In the genomic region with DNA sequence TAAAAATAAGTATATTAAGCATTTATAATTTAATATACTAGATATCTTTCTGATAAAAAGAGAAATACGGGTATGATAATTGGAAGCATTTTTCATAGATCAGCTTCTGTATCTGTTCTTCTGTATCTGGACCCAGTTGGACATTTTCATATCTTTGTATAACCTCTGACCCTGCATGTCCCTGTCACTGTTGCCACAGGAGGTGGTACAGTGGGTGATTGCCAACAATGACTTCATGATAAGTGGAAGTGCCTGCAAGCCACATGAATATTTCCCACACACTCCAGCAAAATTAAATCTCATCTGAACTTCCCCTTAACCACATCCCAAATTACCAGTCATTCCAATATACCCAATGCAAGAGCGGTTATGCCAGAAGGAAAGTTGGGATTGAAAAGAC, we compare ENCODE assay signal across 27 cellular contexts.
"Had no signal": no experiment of that assay in that cellular context is flagged by ENCODE, and none has a peak within 500 bp of the region (broad histone marks: within the 10 kb centered on the region; RNA-seq: fewer than 3 reads in every experiment).

No MANE protein-coding gene starts in this region.

- H3K4me2 ChIP-seq: SK-N-SH had no signal

- H3K9ac ChIP-seq: SK-N-SH had no signal

- H3K36me3 ChIP-seq: brain microvascular endothelial cell, cardiac muscle cell, Peyer's patch, SJCRH30, WERI-Rb-1 had no signal

- H3K27me3 ChIP-seq: brain microvascular endothelial cell, cardiac muscle cell, Peyer's patch, SJCRH30 had no signal

- H3K27ac ChIP-seq: brain microvascular endothelial cell, cardiac muscle cell, Peyer's patch, RWPE1, SJCRH30, WERI-Rb-1 had no signal

- H3K9me3 ChIP-seq: Peyer's patch, SJCRH30, SK-N-SH had no signal

- H3K4me1 ChIP-seq: Peyer's patch, SJCRH30 had no signal

- H3K4me3 ChIP-seq: cardiac muscle cell, Peyer's patch, SJCRH30 had no signal

- DNase-seq: activated CD4-positive, alpha-beta memory T cell treated with anti-CD3 and anti-CD28 coated beads, Interleukin-2, amount 10 ng/mL, durations not matched to agents 7 days and 5 days; activated CD4-positive, alpha-beta T cell treated with anti-CD3 and anti-CD28 coated beads for 36 hours; activated CD4-positive, alpha-beta T cell treated with anti-CD3 and anti-CD28 coated beads, Interleukin-2, amount 50 U/mL, for 1 hour; activated gamma-delta T cell; activated naive CD4-positive, alpha-beta T cell treated with anti-CD3 and anti-CD28 coated beads for 36 hours; activated T-cell treated with anti-CD3 and anti-CD28 coated beads for 4 hours; activated T-cell treated with anti-CD3 and anti-CD28 coated beads, Interleukin-2, amount 50 U/mL, for 48 hours; amygdala; brain microvascular endothelial cell; Kasumi-1; NCI-H1048; NCI-H1417; NCI-H1694; NCI-H2029; NCI-H2107; NCI-H345; NCI-H510A; NCI-H526 treated with DMSO at 0.1 percent for 48 hours; NCI-H82; Peyer's patch; Right ventricle myocardium superior; SJCRH30; SK-N-SH; T-helper 1 cell; WERI-Rb-1 had no signal
